ENCODE assay signal across 9 cellular contexts in genomic region chr6:142551145-142551811, GRCh38.
DNase-seq lines count a peak whose midpoint lies in the region; ATAC-seq, FAIRE-seq and TF ChIP-seq lines count a peak whose summit lies in the region.
"Had no signal": no experiment of that assay in that cellular context is flagged by ENCODE, and none has a peak within 500 bp of the region (broad histone marks: within the 10 kb centered on the region; RNA-seq: fewer than 3 reads in every experiment).

No MANE protein-coding gene starts in this region.

- RAD21 ChIA-PET in GM12878 (lab: Charles Lee; ENCODE audit: unreplicated experiment) = no interaction called here

- ATAC-seq in T-helper 17 cell (peak; percentile 88), GM12878 (0 out of 3 replicates have a peak, but pooled peaks have one; percentile 20)

- H3K36me3 Mint-ChIP-seq in T-helper 17 cell (ENCODE audit: low read depth) = peaks cover 2% of the 10 kb centered on the region

- in situ Hi-C loops in GM23248 (cut with MboI) (no loop called here), GM12878 (cut with MboI) (no loop called here)

- no peaks in the 10 kb centered on the region; the same call in 1 of the 2 replicates for H3K4me1 ChIP-seq in GM23248 (ENCODE audit: insufficient read depth)
- no peaks in the 10 kb centered on the region for H3K4me1 ChIP-seq in GM12878 (ENCODE audit: control insufficient read depth, insufficient read depth, low read length)

- H3K27me3 ChIP-seq in GM23248 (replicated peaks; ENCODE audit: insufficient read depth) (no peaks in the 10 kb centered on the region; the same call in 1 of the 2 replicates), GM12878 (replicated peaks in 1 of 2; ENCODE audit: control insufficient read depth in 2 of 2, insufficient read depth in 2 of 2, low read length in 1 of 2) (no peaks in the 10 kb centered on the region)

- H3K4me3 Mint-ChIP-seq in T-helper 17 cell = no peak overlapping the region

- no TSS peak for BruUV-seq in GM12878 (replicated peaks; lab: Mats Ljungman, UMichigan)

- intact Hi-C loops in GM12878 (cut with micrococcal nuclease; ENCODE audit: unreplicated experiment) = no loop called here

- peak overlapping the region; percentile 43 for H3K4me2 ChIP-seq in GM23248 (ENCODE audit: unreplicated experiment)
- no peak overlapping the region for H3K4me2 ChIP-seq in GM12878 (ENCODE audit: control insufficient read depth, insufficient read depth)

- H3K9me3 ChIP-seq in GM23248 (ENCODE audit: low read depth) = no peaks in the 10 kb centered on the region
- no peaks in the 10 kb centered on the region for H3K9me3 ChIP-seq in T-helper 17 cell (ENCODE audit: control insufficient read depth, low read length, poor library complexity, severe bottlenecking)
- no peaks in the 10 kb centered on the region for H3K9me3 ChIP-seq in GM12878 (replicated peaks; ENCODE audit: control insufficient read depth, insufficient read depth, low read length)

- H4K20me1 ChIP-seq in GM23248 (ENCODE audit: insufficient read depth) = no peaks in the 10 kb centered on the region
- no peaks in the 10 kb centered on the region for H4K20me1 ChIP-seq in GM12878 (ENCODE audit: control insufficient read depth, insufficient read depth)

- H3K27ac ChIP-seq in GM23248 = no peak overlapping the region
- no peak overlapping the region for H3K27ac ChIP-seq in GM12878 (ENCODE audit: control insufficient read depth, insufficient read depth)
- H3K27ac ChIP-seq: skin epidermis had no signal

- H3K4me1 Mint-ChIP-seq in T-helper 17 cell = peaks cover 9% of the 10 kb centered on the region

- CTCF ChIA-PET in GM12878 (lab: Yijun Ruan, JAX) = no interaction called here

- peak overlapping the region; percentile 19; the same call in 1 of the 2 replicates for H2AFZ ChIP-seq in GM23248
- H2AFZ ChIP-seq in GM12878 (ENCODE audit: control insufficient read depth, low read depth, low read length) = no peak overlapping the region

- H3K4me3 ChIP-seq in GM23248 = no peak overlapping the region
- H3K4me3 ChIP-seq in GM12878 = no peak overlapping the region
- H3K4me3 ChIP-seq: skin epidermis had no signal

- TF ChIP-seq POLR2A in GM12878 (IDR thresholded peaks at IDR 0.05; ENCODE audit: low read depth, low read length) = no peak

- no peak for TF ChIP-seq EP300 in GM12878 (IDR thresholded peaks at IDR 0.05; ENCODE audit: borderline replicate concordance in 1 of 2, control insufficient read depth in 1 of 2, low read depth in 2 of 2, low read length in 2 of 2)

- TF ChIP-seq RAD21 in GM12878 (IDR thresholded peaks at IDR 0.05; ENCODE audit: insufficient read depth, low read depth, low read length) = no peak

- FAIRE-seq in GM12878 (lab: Jason Lieb, UNC) = no peak

- no peak overlapping the region for H3K9ac ChIP-seq in GM23248
- H3K9ac ChIP-seq in GM12878 (ENCODE audit: control insufficient read depth, insufficient read depth, low read length) = no peak overlapping the region

- H3K79me2 ChIP-seq in GM23248 (ENCODE audit: insufficient read depth) (no peaks in the 10 kb centered on the region), GM12878 (ENCODE audit: control insufficient read depth, insufficient read depth, low read length) (no peaks in the 10 kb centered on the region)

- H3F3A ChIP-seq in GM23248 (ENCODE audit: insufficient read depth) = no peaks in the 10 kb centered on the region

- SMC1A ChIA-PET in GM12878 (lab: Charles Lee; ENCODE audit: uncharacterized antibody, unreplicated experiment) = interaction anchor here (0.6 to 0.8 kb wide), 2 partner anchors 76 to 592 kb away, joined by 3 read pairs; no protein-coding TSS in a partner anchor

- peaks cover 7% of the 10 kb centered on the region for H3K27me3 Mint-ChIP-seq in T-helper 17 cell

- POLR2A ChIA-PET in GM12878 (lab: Charles Lee) = no interaction called here

- no peak for TF ChIP-seq CTCF in GM12878 (IDR thresholded peaks at IDR 0.05 in 2 of 3, conservative IDR thresholded peaks at IDR 0.05 in 1 of 3; ENCODE audit: control insufficient read depth in 2 of 3, extremely low read depth in 1 of 3, insufficient read depth in 1 of 3, low read depth in 3 of 3, low read length in 3 of 3)

- 19% methylated on average over 9 of the region's 9 CpGs for WGBS in GM23248 (ENCODE audit: low coverage in 1 of 2, low lambda C conversion rate in 2 of 2, missing lambda C conversion rate in 2 of 2), 2 experiments
- 11% methylated on average over 9 of the region's 9 CpGs for whole genome bisulfite sequencing in GM12878 (ENCODE audit: insufficient coverage, insufficient replicate concordance, low lambda C conversion rate, missing lambda C conversion rate)

- peak; percentile 49 for DNase-seq in GM23248
- DNase-seq in T-helper 17 cell = no peak
- DNase-seq in GM12878 (ENCODE audit: low read depth, low spot score) = no peak
- peak; percentile 33 to 51 for DNase-seq in stimulated activated CD4-positive, alpha-beta T cell treated with anti-CD3 and anti-CD28 coated beads, Interleukin-2, amount 100 ng/mL, for 24 hours
- no peak for DNase-seq in inferior parietal cortex (ENCODE audit: extremely low spot score)
- no peak for DNase-seq in NOMO-1 (lab: John Stamatoyannopoulos, UW; ENCODE audit: unreplicated experiment in 2 of 2)
- no peak for DNase-seq in cerebellar nuclear complex (lab: John Stamatoyannopoulos, UW)
- DNase-seq in nucleus accumbens (lab: John Stamatoyannopoulos, UW) = no peak

- no peaks in the 10 kb centered on the region for H3K9me2 ChIP-seq in GM23248 (ENCODE audit: insufficient read depth)

- H3K27ac Mint-ChIP-seq in T-helper 17 cell = no peak overlapping the region

- H3K36me3 ChIP-seq in GM23248 (ENCODE audit: low read depth) = no peaks in the 10 kb centered on the region
- H3K36me3 ChIP-seq in GM12878 (ENCODE audit: control insufficient read depth in 2 of 2, insufficient read depth in 2 of 2, low read length in 1 of 2) = no peaks in the 10 kb centered on the region

TF ChIP-seq in GM12878, 131 proteins besides CTCF, POLR2A, EP300 and RAD21 (continues in another document):
- TF ChIP-seq STAT1 (conservative IDR thresholded peaks at IDR 0.05) (no peak), FOS (IDR thresholded peaks at IDR 0.05; ENCODE audit: borderline replicate concordance, extremely low read depth, insufficient read length) (no peak), PBX3 (IDR thresholded peaks at IDR 0.05; ENCODE audit: insufficient replicate concordance, low read depth, low read length) (no peak), MYC (IDR thresholded peaks at IDR 0.05; ENCODE audit: insufficient read depth, insufficient read length, insufficient replicate concordance, low read length, severe bottlenecking) (no peak), GATAD2B (conservative IDR thresholded peaks at IDR 0.05; ENCODE audit: low read depth) (no peak), SIN3A (IDR thresholded peaks at IDR 0.05; ENCODE audit: low read depth, low read length) (no peak), SREBF1 (IDR thresholded peaks at IDR 0.05; ENCODE audit: low read length) (no peak), NR2C1 (IDR thresholded peaks at IDR 0.05) (no peak), HSF1 (IDR thresholded peaks at IDR 0.05; ENCODE audit: low read depth, low read length) (no peak), SREBF2 (IDR thresholded peaks at IDR 0.05; ENCODE audit: low read length) (no peak), ZBTB33 (IDR thresholded peaks at IDR 0.05) (no peak), RB1 (IDR thresholded peaks at IDR 0.05; ENCODE audit: borderline replicate concordance) (no peak), SIX5 (IDR thresholded peaks at IDR 0.05; ENCODE audit: low read depth, low read length, severe bottlenecking) (no peak), JUND (IDR thresholded peaks at IDR 0.05; ENCODE audit: low read depth, low read length) (no peak), ZZZ3 (IDR thresholded peaks at IDR 0.05; ENCODE audit: control insufficient read depth, insufficient read length, low read depth) (no peak)

Comparison
In these comparisons a context has a peak if more than half of its experiments do, and no peak if none do; other contexts are left out.
1. DNase-seq: peak in GM23248 (single experiment) and stimulated activated CD4-positive, alpha-beta T cell treated with anti-CD3 and anti-CD28 coated beads, Interleukin-2, amount 100 ng/mL, for 24 hours (2 of 2); none in T-helper 17 cell (0 of 3), GM12878 (single experiment), inferior parietal cortex (single experiment), NOMO-1 (0 of 2), cerebellar nuclear complex (0 of 2) and nucleus accumbens (0 of 56).